ENCODE assay signal across 18 cellular contexts in the genomic region with DNA sequence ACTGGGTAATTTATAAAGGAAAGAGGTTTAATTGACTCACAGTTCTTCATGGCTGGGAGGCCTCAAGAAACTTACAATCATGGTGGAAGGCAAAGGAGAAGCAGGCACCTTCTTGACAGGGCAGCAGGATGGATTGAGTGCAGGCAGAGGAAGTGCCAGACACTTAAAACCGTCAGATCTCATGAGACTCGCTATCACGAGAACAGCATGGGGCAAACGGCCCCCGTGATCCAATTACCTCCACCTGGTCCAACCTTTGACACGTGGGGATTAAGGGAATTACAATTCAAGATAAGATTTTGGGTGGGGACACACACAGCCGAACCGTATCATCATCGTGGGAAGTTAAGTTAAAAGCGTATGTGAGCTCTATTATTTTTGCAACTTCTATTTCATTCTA.
DNase-seq lines count a peak whose midpoint lies in the region; TF ChIP-seq lines count a peak whose summit lies in the region.
"Had no signal": no experiment of that assay in that cellular context is flagged by ENCODE, and none has a peak within 500 bp of the region (broad histone marks: within the 10 kb centered on the region; RNA-seq: fewer than 3 reads in every experiment).

No MANE protein-coding gene starts in this region.

- no peak overlapping the region for H4K8ac ChIP-seq in mesendoderm (ENCODE audit: low read depth, low read length)

- no peak overlapping the region for H2BK120ac ChIP-seq in mesendoderm (ENCODE audit: low read depth, low read length)

- TF ChIP-seq CTCF in Caco-2 (IDR thresholded peaks at IDR 0.05; ENCODE audit: insufficient read depth in 1 of 2, low read depth in 1 of 2, low read length in 1 of 2, severe bottlenecking in 1 of 2, unreplicated experiment in 1 of 2) (no peak), WERI-Rb-1 (IDR thresholded peaks at IDR 0.05; ENCODE audit: low read depth, low read length) (no peak)

- H3K36me3 ChIP-seq in Caco-2 (ENCODE audit: control insufficient read depth, insufficient read depth, low read length) (no peaks in the 10 kb centered on the region), WERI-Rb-1 (no peaks in the 10 kb centered on the region), mesendoderm (ENCODE audit: control insufficient read depth, insufficient read depth, low read length) (no peaks in the 10 kb centered on the region)

- POLR2A ChIA-PET in Caco-2 (lab: Charles Lee), result no interaction called here

- no peak overlapping the region for H2BK5ac ChIP-seq in mesendoderm (ENCODE audit: low read length)

- H2BK15ac ChIP-seq in mesendoderm (replicated peaks; ENCODE audit: low read depth), result no peak overlapping the region

- H3K9me3 Mint-ChIP-seq in Caco-2 (ENCODE audit: unreplicated experiment), result peaks cover 11% of the 10 kb centered on the region

- no peaks in the 10 kb centered on the region for H3K36me3 Mint-ChIP-seq in Caco-2 (ENCODE audit: insufficient read depth, unreplicated experiment)
- H3K36me3 Mint-ChIP-seq: CD4-positive, alpha-beta memory T cell had no signal

- peaks cover 9% of the 10 kb centered on the region for H3K27me3 Mint-ChIP-seq in Caco-2 (ENCODE audit: insufficient read depth, unreplicated experiment)

- peak; percentile 70 for DNase-seq in NCI-H82 (lab: John Stamatoyannopoulos, UW)
- DNase-seq in NCI-H82 treated with DMSO at 0.1 percent for 48 hours (lab: John Stamatoyannopoulos, UW; ENCODE audit: unreplicated experiment), result no peak
- no peak for DNase-seq in Caco-2
- DNase-seq in WERI-Rb-1, result peak; percentile 37
- peak; percentile 94 for DNase-seq in mesendoderm
- DNase-seq in activated CD4-positive, alpha-beta T cell treated with anti-CD3 and anti-CD28 coated beads for 48 hours, result no peak
- DNase-seq in central memory CD4-positive, alpha-beta T cell, result no peak
- DNase-seq in kidney glomerular epithelial cell (lab: John Stamatoyannopoulos, UW), result no peak
- DNase-seq: 8988T; C1 segment of cervical spinal cord; CD4-positive, alpha-beta memory T cell; COR-L47; DMS79; EL; GF-D8; GM23248; H7; HCEC 1CT had no signal

- no peak overlapping the region for H3K27ac Mint-ChIP-seq in Caco-2 (ENCODE audit: unreplicated experiment)
- H3K27ac Mint-ChIP-seq: CD4-positive, alpha-beta memory T cell had no signal

- BruUV-seq in Caco-2 (replicated peaks; lab: Mats Ljungman, UMichigan), result no TSS peak

- H3K23ac ChIP-seq in mesendoderm (ENCODE audit: low read length), result no peak overlapping the region

- CTCF ChIA-PET in Caco-2 (lab: Charles Lee), result no interaction called here

- no peak overlapping the region for H2AK5ac ChIP-seq in mesendoderm (ENCODE audit: low read length)

- H3K27me3 ChIP-seq in Caco-2 (replicated peaks; ENCODE audit: control insufficient read depth, insufficient read depth, low read length) (no peaks in the 10 kb centered on the region), WERI-Rb-1 (ENCODE audit: insufficient read depth, low read depth, severe bottlenecking) (no peaks in the 10 kb centered on the region), mesendoderm (ENCODE audit: insufficient read depth, low read length, poor library complexity) (no peaks in the 10 kb centered on the region)

- intact Hi-C loops in Caco-2 (cut with micrococcal nuclease; ENCODE audit: unreplicated experiment), result no loop called here

- H3K9me3 ChIP-seq in Caco-2 (no peaks in the 10 kb centered on the region), WERI-Rb-1 (ENCODE audit: severe bottlenecking) (no peaks in the 10 kb centered on the region)

- no peak overlapping the region for H4K5ac ChIP-seq in mesendoderm (ENCODE audit: low read length)

- no peak overlapping the region for H3K4me3 ChIP-seq in Caco-2 (ENCODE audit: low read depth, low read length)
- no peak overlapping the region for H3K4me3 ChIP-seq in WERI-Rb-1 (ENCODE audit: low read depth, low read length)
- H3K4me3 ChIP-seq in mesendoderm (ENCODE audit: low read length), result no peak overlapping the region
- H3K4me3 ChIP-seq: GM23248 had no signal

- H3K56ac ChIP-seq in mesendoderm (ENCODE audit: low read length), result no peak overlapping the region

- peak overlapping the region; percentile 47 for H3K4me3 Mint-ChIP-seq in Caco-2 (ENCODE audit: unreplicated experiment)
- H3K4me3 Mint-ChIP-seq: CD4-positive, alpha-beta memory T cell had no signal

- WGBS in mesendoderm (ENCODE audit: extremely low coverage, insufficient coverage, low lambda C conversion rate), result no CpG with 5 or more reads among the region's 10 CpGs

- no peaks in the 10 kb centered on the region for H3K79me1 ChIP-seq in mesendoderm (ENCODE audit: low read length)

- H3K4me1 ChIP-seq in Caco-2 (no peaks in the 10 kb centered on the region), mesendoderm (ENCODE audit: control insufficient read depth, low read depth, low read length) (no peaks in the 10 kb centered on the region)

- no peak overlapping the region for H3K4ac ChIP-seq in mesendoderm (ENCODE audit: low read depth, low read length)

- H3K9ac ChIP-seq in mesendoderm (ENCODE audit: low read length), result no peak overlapping the region
- H3K9ac ChIP-seq: GM23248 had no signal

- no peaks in the 10 kb centered on the region for H3K4me1 Mint-ChIP-seq in Caco-2 (ENCODE audit: low read depth, unreplicated experiment)
- H3K4me1 Mint-ChIP-seq: CD4-positive, alpha-beta memory T cell had no signal

- H3K4me2 ChIP-seq in mesendoderm (ENCODE audit: low read length), result no peak overlapping the region

- no peak overlapping the region for H3K27ac ChIP-seq in WERI-Rb-1
- no peak overlapping the region for H3K27ac ChIP-seq in mesendoderm (ENCODE audit: low read depth, low read length)
- H3K27ac ChIP-seq: GM23248 had no signal

- no peak overlapping the region for H3K18ac ChIP-seq in mesendoderm (ENCODE audit: low read length)

- no peaks in the 10 kb centered on the region for H3K79me2 ChIP-seq in mesendoderm (ENCODE audit: control insufficient read depth, insufficient read depth, low read length)

Comparison
In these comparisons a context has a peak if more than half of its experiments do, and no peak if none do; other contexts are left out.
1. DNase-seq: peak in NCI-H82 (single experiment), WERI-Rb-1 (single experiment) and mesendoderm (single experiment); none in NCI-H82 treated with DMSO at 0.1 percent for 48 hours (single experiment), Caco-2 (0 of 2), activated CD4-positive, alpha-beta T cell treated with anti-CD3 and anti-CD28 coated beads for 48 hours (single experiment), central memory CD4-positive, alpha-beta T cell (single experiment) and kidney glomerular epithelial cell (single experiment).